ENCODE assay signal across 8 cellular contexts in the genomic region with DNA sequence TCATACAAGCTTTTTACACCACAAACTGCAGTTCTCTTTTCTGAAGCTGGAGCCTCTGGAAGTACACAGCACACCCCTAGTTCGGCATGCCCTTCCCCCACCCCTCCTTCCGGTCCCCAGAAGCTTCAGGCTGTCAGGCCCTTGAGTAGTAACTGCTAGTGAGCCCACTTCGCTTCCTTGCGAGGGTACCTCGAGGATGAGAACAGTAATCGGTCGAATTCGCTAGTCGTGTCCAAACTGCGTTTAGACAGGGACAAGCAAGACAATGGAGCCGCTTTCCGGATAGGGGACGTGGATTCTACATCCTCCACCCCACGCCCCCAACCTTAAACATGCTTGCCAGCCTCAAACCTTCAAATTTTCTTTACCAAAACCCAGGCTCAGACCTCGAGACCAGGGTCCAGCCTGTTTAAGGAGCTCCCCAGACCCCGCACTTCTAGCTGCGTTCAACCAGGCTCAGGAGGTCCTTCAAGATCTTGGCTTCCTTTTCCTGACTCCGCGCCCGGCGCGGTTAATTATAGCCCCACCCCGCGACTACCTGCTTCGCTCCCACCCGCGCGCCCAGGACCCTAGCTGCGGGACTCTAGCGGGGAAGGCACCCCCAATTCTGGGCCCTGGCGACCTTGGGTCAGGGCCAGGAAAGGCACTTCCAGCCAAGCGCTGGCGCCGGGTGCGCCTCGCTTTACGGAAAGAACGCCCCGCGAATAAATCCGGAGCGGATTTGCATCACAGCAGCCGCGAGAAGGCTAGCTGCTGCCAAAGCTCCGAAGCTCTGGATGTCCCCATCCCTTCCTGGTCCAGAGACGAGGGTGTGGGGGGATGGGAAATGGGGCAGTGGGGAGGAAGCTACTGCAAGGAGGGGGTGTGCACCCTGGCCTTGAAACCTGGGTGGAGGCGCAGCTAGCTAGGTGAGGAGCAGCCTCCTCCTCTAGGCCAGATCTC. TPM values are rescaled to one million over a fixed set of nuclear protein-coding genes. Genes with fewer than 3 reads are reported as not detected.
DNase-seq lines count a peak whose midpoint lies in the region; ATAC-seq, FAIRE-seq and TF ChIP-seq lines count a peak whose summit lies in the region.

No MANE protein-coding gene starts in this region.

- POLR2A ChIA-PET in PC-3 (lab: Charles Lee; ENCODE audit: unreplicated experiment), result no interaction called here

- H3K9me3 Mint-ChIP-seq in astrocyte (ENCODE audit: unreplicated experiment), result peaks cover 1% of the 10 kb centered on the region

- no peak overlapping the region for H3K9ac ChIP-seq in PC-3 (ENCODE audit: low read length)
- no peak overlapping the region for H3K9ac ChIP-seq in astrocyte (ENCODE audit: low read length)
- H3K9ac ChIP-seq in keratinocyte (ENCODE audit: control insufficient read depth, extremely low read depth, insufficient read depth, low read length), result no peak overlapping the region

- peaks cover 4% of the 10 kb centered on the region for H3K36me3 Mint-ChIP-seq in astrocyte (ENCODE audit: low read depth, unreplicated experiment)

- no peaks in the 10 kb centered on the region for H3F3A ChIP-seq in PC-3 (ENCODE audit: low read length, unreplicated experiment)

- peaks cover 10% of the 10 kb centered on the region for H3K4me1 ChIP-seq in PC-3 (ENCODE audit: insufficient read depth, low read length)
- H3K4me1 ChIP-seq in astrocyte (ENCODE audit: insufficient read depth, low read length), result no peaks in the 10 kb centered on the region
- peaks cover 8% of the 10 kb centered on the region for H3K4me1 ChIP-seq in keratinocyte (ENCODE audit: control insufficient read depth, extremely low read depth, insufficient read depth, low read length)

- no peaks in the 10 kb centered on the region for H3K9me2 ChIP-seq in PC-3 (replicated peaks; ENCODE audit: low read length)

- CTCF ChIA-PET in PC-3 (lab: Charles Lee), result no interaction called here

- H2AFZ ChIP-seq in PC-3 (ENCODE audit: low read length) (peak overlapping the region; percentile 42; the same call in 1 of the 2 replicates), astrocyte (ENCODE audit: low read depth, low read length) (peak overlapping the region; percentile 73), keratinocyte (ENCODE audit: control insufficient read depth, low read length) (peak overlapping the region; percentile 15)

- DNase-seq in GM03348 (ENCODE audit: low spot score) (peak; percentile 52), PC-3 (no peak), astrocyte (ENCODE audit: low read depth) (no peak), keratinocyte (ENCODE audit: low read depth, low spot score) (no peak), NCI-H345 (lab: John Stamatoyannopoulos, UW) (no peak), foreskin melanocyte (no peak)
- peak; percentile 52 for DNase-seq in stimulated activated CD4-positive, alpha-beta T cell treated with anti-CD3 and anti-CD28 coated beads, Interleukin-4, amount 100 ng/mL, for 1 hour

- peaks cover 52% of the 10 kb centered on the region for H3K27me3 Mint-ChIP-seq in astrocyte (ENCODE audit: low read depth, unreplicated experiment)

- no peak for TF ChIP-seq CTCF in PC-3 (conservative IDR thresholded peaks at IDR 0.05; ENCODE audit: low read depth, low read length)
- TF ChIP-seq CTCF in astrocyte (IDR thresholded peaks at IDR 0.05; ENCODE audit: insufficient read depth, low read depth, low read length), result no peak
- TF ChIP-seq CTCF in keratinocyte (optimal IDR thresholded peaks at IDR 0.05 in 1 of 3, IDR thresholded peaks at IDR 0.05 in 1 of 3, conservative IDR thresholded peaks at IDR 0.05 in 1 of 3; ENCODE audit: extremely low read depth in 1 of 3, insufficient read depth in 2 of 3, low read length in 3 of 3), result no peak

- intact Hi-C loops in PC-3 (cut with micrococcal nuclease), result no loop called here

- H3K9me1 ChIP-seq in keratinocyte (ENCODE audit: control insufficient read depth, extremely low read depth, insufficient read depth, low read length), result no peaks in the 10 kb centered on the region

- no peak for ATAC-seq in PC-3
- ATAC-seq in HG02840 (IDR thresholded peaks at IDR 0.05; ENCODE audit: low FRiP score, unreplicated experiment), result no peak

- H3K27ac Mint-ChIP-seq in astrocyte (ENCODE audit: unreplicated experiment), result no peak overlapping the region

- H3K4me2 ChIP-seq in PC-3 (ENCODE audit: low read length), result no peak overlapping the region
- H3K4me2 ChIP-seq in astrocyte (ENCODE audit: low read length), result peak overlapping the region; percentile 86
- peak overlapping the region; percentile 42 for H3K4me2 ChIP-seq in keratinocyte (ENCODE audit: control insufficient read depth, extremely low read depth, insufficient read depth, low read depth, low read length)

- H3K79me2 ChIP-seq in PC-3 (ENCODE audit: low read length) (no peaks in the 10 kb centered on the region), astrocyte (ENCODE audit: insufficient read depth, low read length) (no peaks in the 10 kb centered on the region), keratinocyte (ENCODE audit: control insufficient read depth, insufficient read depth, low read length) (no peaks in the 10 kb centered on the region)

- no peak overlapping the region for H3K4me3 Mint-ChIP-seq in astrocyte (ENCODE audit: unreplicated experiment)

- H3K27ac ChIP-seq in PC-3 (ENCODE audit: low read length), result no peak overlapping the region
- H3K27ac ChIP-seq in astrocyte (ENCODE audit: low read depth, low read length), result no peak overlapping the region
- no peak overlapping the region for H3K27ac ChIP-seq in keratinocyte (ENCODE audit: control insufficient read depth, insufficient read depth, low read length)

- H3K27me3 ChIP-seq in PC-3 (ENCODE audit: low read length) (no peaks in the 10 kb centered on the region), astrocyte (ENCODE audit: insufficient read depth, low read length) (peaks cover 28% of the 10 kb centered on the region), keratinocyte (ENCODE audit: control insufficient read depth, extremely low read depth, insufficient read depth, low read length) (peaks cover 17% of the 10 kb centered on the region)

- no peaks in the 10 kb centered on the region for H3K4me1 Mint-ChIP-seq in astrocyte (ENCODE audit: low read depth, unreplicated experiment)

- H3K36me3 ChIP-seq in PC-3 (ENCODE audit: low read depth, low read length) (no peaks in the 10 kb centered on the region), astrocyte (ENCODE audit: insufficient read depth, low read length) (no peaks in the 10 kb centered on the region), keratinocyte (ENCODE audit: control insufficient read depth in 2 of 2, extremely low read depth in 1 of 2, insufficient read depth in 2 of 2, low read length in 2 of 2) (no peaks in the 10 kb centered on the region)

- dilution Hi-C loops in keratinocyte (cut with MboI; ENCODE audit: extremely low pct_ligation_motif_present, low sequenced_read_pairs), result no loop called here

- H3K4me3 ChIP-seq in PC-3 (ENCODE audit: low read length), result no peak overlapping the region
- peak overlapping the region; percentile 48 for H3K4me3 ChIP-seq in astrocyte (ENCODE audit: insufficient read depth, low read depth, low read length)
- H3K4me3 ChIP-seq in keratinocyte (ENCODE audit: control insufficient read depth in 2 of 3, extremely low read depth in 1 of 3, insufficient read depth in 2 of 3, low read depth in 1 of 3, low read length in 3 of 3), result peak overlapping the region in 2 of 3 experiments; percentile 20 to 36

- H4K20me1 ChIP-seq in PC-3 (ENCODE audit: low read length) (no peaks in the 10 kb centered on the region), astrocyte (ENCODE audit: insufficient read depth, low read length) (no peaks in the 10 kb centered on the region), keratinocyte (ENCODE audit: control insufficient read depth, extremely low read depth, insufficient read depth, low read length) (no peaks in the 10 kb centered on the region)

- no peaks in the 10 kb centered on the region for H3K9me3 ChIP-seq in PC-3 (ENCODE audit: low read length)
- H3K9me3 ChIP-seq in astrocyte (ENCODE audit: insufficient read depth, low read depth, low read length), result no peaks in the 10 kb centered on the region
- H3K9me3 ChIP-seq in keratinocyte (ENCODE audit: control insufficient read depth, low read depth, low read length), result no peaks in the 10 kb centered on the region

- no peak for FAIRE-seq in astrocyte (lab: Jason Lieb, UNC)
- no peak for FAIRE-seq in keratinocyte (lab: Jason Lieb, UNC)

- no TSS peak for BruUV-seq in PC-3 (replicated peaks; lab: Mats Ljungman, UMichigan)

RNA-seq across cellular contexts. Expression of a gene that starts 8.1 kb away (rescaled TPM):
- total RNA-seq in PC-3 (2014; rRNA removed) (33.3 and 33.7 TPM in 2 replicates), astrocyte (1.7 and 2.2 TPM in 2 replicates)
- 312 to 376 TPM (median 362 TPM) in 3 replicates for polyA plus RNA-seq in keratinocyte
- 86.1 TPM for polyA plus RNA-seq in keratinocyte (2011; ENCODE audit: low read depth)
- polyA plus RNA-seq in keratinocyte (2011; cell fraction: cytosol; rRNA removed), result 402 and 490 TPM in 2 replicates
- 869 and 873 TPM in 2 replicates for polyA plus RNA-seq in keratinocyte (2011; cell fraction: nucleus; rRNA removed)
- 85.3 and 177 TPM in 2 replicates for polyA plus RNA-seq in keratinocyte (2012; ENCODE audit: low replicate concordance)
- polyA minus RNA-seq in keratinocyte, result 327 to 474 TPM (median 467 TPM) in 3 replicates
- 249 TPM for polyA minus RNA-seq in keratinocyte (2011; cell fraction: cytosol; rRNA and poly(A)+ RNA removed)
- 322 and 407 TPM in 2 replicates for polyA minus RNA-seq in keratinocyte (2011; cell fraction: nucleus; rRNA and poly(A)+ RNA removed)

RNA-seq across cellular contexts. Expression of a gene that starts 9.5 kb away (rescaled TPM):
- total RNA-seq in PC-3 (2014; rRNA removed), result not detected in 2 replicates
- not detected in 2 replicates for total RNA-seq in astrocyte
- not detected in 3 replicates for polyA plus RNA-seq in keratinocyte
- not detected for polyA plus RNA-seq in keratinocyte (2011; ENCODE audit: low read depth)
- not detected in 2 replicates for polyA plus RNA-seq in keratinocyte (2011; cell fraction: cytosol; rRNA removed)
- polyA plus RNA-seq in keratinocyte (2011; cell fraction: nucleus; rRNA removed), result not detected in 2 replicates
- not detected in 2 replicates for polyA plus RNA-seq in keratinocyte (2012; ENCODE audit: low replicate concordance)
- polyA minus RNA-seq in keratinocyte, result not detected in 3 replicates
- polyA minus RNA-seq in keratinocyte (2011; cell fraction: cytosol; rRNA and poly(A)+ RNA removed), result not detected
- not detected in 2 replicates for polyA minus RNA-seq in keratinocyte (2011; cell fraction: nucleus; rRNA and poly(A)+ RNA removed)

RNA-seq across cellular contexts. Expression of a gene that starts 31.4 kb away (rescaled TPM):
- total RNA-seq in PC-3 (2014; rRNA removed) (84.8 and 92.5 TPM in 2 replicates), astrocyte (55.1 and 57.8 TPM in 2 replicates)
- polyA plus RNA-seq in keratinocyte, result 49.6 to 64.6 TPM (median 60.9 TPM) in 3 replicates
- 12.7 TPM for polyA plus RNA-seq in keratinocyte (2011; ENCODE audit: low read depth)
- 35.6 and 44.8 TPM in 2 replicates for polyA plus RNA-seq in keratinocyte (2011; cell fraction: cytosol; rRNA removed)
- 66.8 and 76.4 TPM in 2 replicates for polyA plus RNA-seq in keratinocyte (2011; cell fraction: nucleus; rRNA removed)
- 40.0 and 71.7 TPM in 2 replicates for polyA plus RNA-seq in keratinocyte (2012; ENCODE audit: low replicate concordance)
- polyA minus RNA-seq in keratinocyte, result 48.6 to 94.7 TPM (median 54.7 TPM) in 3 replicates
- 47.2 TPM for polyA minus RNA-seq in keratinocyte (2011; cell fraction: cytosol; rRNA and poly(A)+ RNA removed)
- polyA minus RNA-seq in keratinocyte (2011; cell fraction: nucleus; rRNA and poly(A)+ RNA removed), result 34.8 and 41.8 TPM in 2 replicates

RNA-seq across cellular contexts. Expression of a gene that starts 34.4 kb away (rescaled TPM):
- total RNA-seq in PC-3 (2014; rRNA removed) (17.7 and 18.5 TPM in 2 replicates), astrocyte (55.5 and 68.4 TPM in 2 replicates)
- 6.8 to 11.9 TPM (median 11.7 TPM) in 3 replicates for polyA plus RNA-seq in keratinocyte
- 1.7 TPM for polyA plus RNA-seq in keratinocyte (2011; ENCODE audit: low read depth)
- polyA plus RNA-seq in keratinocyte (2011; cell fraction: cytosol; rRNA removed), result 6.5 and 9.3 TPM in 2 replicates
- 10.5 and 12.5 TPM in 2 replicates for polyA plus RNA-seq in keratinocyte (2011; cell fraction: nucleus; rRNA removed)
- polyA plus RNA-seq in keratinocyte (2012; ENCODE audit: low replicate concordance), result 2.9 and 9.7 TPM in 2 replicates
- polyA minus RNA-seq in keratinocyte, result 6.6 to 22.0 TPM (median 16.7 TPM) in 3 replicates
- polyA minus RNA-seq in keratinocyte (2011; cell fraction: cytosol; rRNA and poly(A)+ RNA removed), result 10.0 TPM
- 11.1 and 21.7 TPM in 2 replicates for polyA minus RNA-seq in keratinocyte (2011; cell fraction: nucleus; rRNA and poly(A)+ RNA removed)

RNA-seq across cellular contexts. Expression of a gene that starts 36.3 kb away (rescaled TPM):
- 0.29 TPM in 1 of 2 replicates, not detected in the other for total RNA-seq in PC-3 (2014; rRNA removed)
- total RNA-seq in astrocyte, result 1.3 and 1.7 TPM in 2 replicates
- polyA plus RNA-seq in keratinocyte, result 3.5 to 4.5 TPM (median 4.1 TPM) in 3 replicates
- 0.47 TPM for polyA plus RNA-seq in keratinocyte (2011; ENCODE audit: low read depth)
- 1.9 and 2.2 TPM in 2 replicates for polyA plus RNA-seq in keratinocyte (2011; cell fraction: cytosol; rRNA removed)
- 5.3 and 7.1 TPM in 2 replicates for polyA plus RNA-seq in keratinocyte (2011; cell fraction: nucleus; rRNA removed)
- polyA plus RNA-seq in keratinocyte (2012; ENCODE audit: low replicate concordance), result 0.93 and 2.1 TPM in 2 replicates
- polyA minus RNA-seq in keratinocyte, result 2.4 to 3.4 TPM (median 3.4 TPM) in 3 replicates
- 1.3 TPM for polyA minus RNA-seq in keratinocyte (2011; cell fraction: cytosol; rRNA and poly(A)+ RNA removed)
- polyA minus RNA-seq in keratinocyte (2011; cell fraction: nucleus; rRNA and poly(A)+ RNA removed), result 1.8 and 3.0 TPM in 2 replicates

Comparison
In these comparisons a context has a peak if more than half of its experiments do, and no peak if none do; other contexts are left out.
1. DNase-seq: peak in GM03348 (single experiment) and stimulated activated CD4-positive, alpha-beta T cell treated with anti-CD3 and anti-CD28 coated beads, Interleukin-4, amount 100 ng/mL, for 1 hour (single experiment); none in PC-3 (single experiment), astrocyte (single experiment), keratinocyte (single experiment), NCI-H345 (single experiment) and foreskin melanocyte (single experiment).
2. H2AFZ ChIP-seq: peak in every context shown above with its lines; median percentile 73 in astrocyte; 42 in PC-3; 15 in keratinocyte.
3. RNA of a gene that starts 8.1 kb away (total RNA-seq): 33.3 to 33.7 TPM in PC-3; 1.7 to 2.2 TPM in astrocyte; every median in the first group is over 10 times any median in the second.